Comparison of ENCODE assay signal across 20 cellular contexts in the genomic region with DNA sequence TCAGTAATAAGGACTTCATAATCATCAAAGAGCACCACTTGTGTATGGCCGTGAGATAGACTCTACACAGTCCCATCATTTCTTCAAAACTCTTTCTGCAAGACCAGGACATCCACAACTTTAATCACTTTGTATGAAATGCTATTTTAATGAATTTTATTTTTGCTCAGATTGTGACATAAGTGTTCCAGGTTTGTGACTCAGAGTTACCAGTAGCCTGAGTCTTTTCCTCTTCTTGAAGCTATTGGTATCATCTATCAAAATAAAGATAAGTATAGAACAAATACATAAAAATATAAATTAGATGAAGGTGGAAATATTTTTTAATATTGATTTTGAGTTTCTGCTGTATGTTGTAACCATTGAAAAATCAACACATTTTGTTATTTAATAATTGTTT. TPM values are rescaled to one million over a fixed set of nuclear protein-coding genes. Genes with fewer than 3 reads are reported as not detected.
"Had no signal": no experiment of that assay in that cellular context is flagged by ENCODE, and none has a peak within 500 bp of the region (broad histone marks: within the 10 kb centered on the region; RNA-seq: fewer than 3 reads in every experiment).

No MANE protein-coding gene starts in this region.

- H3K4me3 ChIP-seq: gastrocnemius medialis, mucosa of descending colon, neural progenitor cell, prostate gland, right atrium auricular region, tibial artery had no signal

- H3K9me3 ChIP-seq: gastrocnemius medialis, mucosa of descending colon, prostate gland, right atrium auricular region, tibial artery had no signal

- H3K36me3 ChIP-seq: neural progenitor cell, prostate gland, tibial artery had no signal

- H3K27me3 ChIP-seq: gastrocnemius medialis, neural progenitor cell, right atrium auricular region, tibial artery had no signal

- DNase-seq: activated CD4-positive, alpha-beta T cell treated with anti-CD3 and anti-CD28 coated beads, Interleukin-2, amount 10 ng/mL, durations not matched to agents 7 days and 5 days; activated CD8-positive, alpha-beta memory T cell treated with anti-CD3 and anti-CD28 coated beads, Interleukin-2, amount 50 U/mL, for 4 hours; activated effector memory CD4-positive, alpha-beta T cell treated with anti-CD3 and anti-CD28 coated beads, Interleukin-2, amount 50 U/mL, for 16 hours; activated naive CD4-positive, alpha-beta T cell treated with anti-CD3 and anti-CD28 coated beads, Interleukin-2, amount 50 U/mL, for 16 hours; activated T-cell treated with anti-CD3 and anti-CD28 coated beads, Interleukin-2, amount 50 U/mL, for 48 hours; effector memory CD8-positive, alpha-beta T cell; gastrocnemius medialis; head of caudate nucleus; left ventricle myocardium superior; mucosa of descending colon; naive thymus-derived CD4-positive, alpha-beta T cell; stimulated activated CD4-positive, alpha-beta T cell treated with anti-CD3 and anti-CD28 coated beads, Interleukin-2, amount 100 ng/mL, for 24 hours; stimulated activated naive CD8-positive, alpha-beta T cell treated with anti-CD3 and anti-CD28 coated beads, Interleukin-15, Interleukin-2, amounts not matched to agents 100 U/mL and 50 U/mL, for 24 hours; substantia nigra; tibial artery had no signal

- H3K9ac ChIP-seq: neural progenitor cell had no signal

- H3K27ac ChIP-seq: gastrocnemius medialis, neural progenitor cell, prostate gland, right atrium auricular region, tibial artery had no signal

- ATAC-seq: activated CD4-positive, CD25-positive, alpha-beta regulatory T cell treated with anti-CD3 and anti-CD28 coated beads, Interleukin-2, amount 50 U/mL, for 24 hours; effector memory CD8-positive, alpha-beta T cell; gastrocnemius medialis; left ventricle myocardium superior; mucosa of descending colon; naive thymus-derived CD4-positive, alpha-beta T cell; stimulated activated naive CD8-positive, alpha-beta T cell treated with anti-CD3 and anti-CD28 coated beads, Interleukin-15, Interleukin-2, amounts not matched to agents 100 U/mL and 50 U/mL, for 24 hours had no signal

- H3K4me2 ChIP-seq: neural progenitor cell had no signal

RNA-seq across cellular contexts. Expression of gene VWA3A, which starts 16.6 kb away (rescaled TPM):
- total RNA-seq: cardiac septum, gastrocnemius medialis, right atrium auricular region had no signal
